1 cellular context compared by ENCODE assay signal in the genomic region with DNA sequence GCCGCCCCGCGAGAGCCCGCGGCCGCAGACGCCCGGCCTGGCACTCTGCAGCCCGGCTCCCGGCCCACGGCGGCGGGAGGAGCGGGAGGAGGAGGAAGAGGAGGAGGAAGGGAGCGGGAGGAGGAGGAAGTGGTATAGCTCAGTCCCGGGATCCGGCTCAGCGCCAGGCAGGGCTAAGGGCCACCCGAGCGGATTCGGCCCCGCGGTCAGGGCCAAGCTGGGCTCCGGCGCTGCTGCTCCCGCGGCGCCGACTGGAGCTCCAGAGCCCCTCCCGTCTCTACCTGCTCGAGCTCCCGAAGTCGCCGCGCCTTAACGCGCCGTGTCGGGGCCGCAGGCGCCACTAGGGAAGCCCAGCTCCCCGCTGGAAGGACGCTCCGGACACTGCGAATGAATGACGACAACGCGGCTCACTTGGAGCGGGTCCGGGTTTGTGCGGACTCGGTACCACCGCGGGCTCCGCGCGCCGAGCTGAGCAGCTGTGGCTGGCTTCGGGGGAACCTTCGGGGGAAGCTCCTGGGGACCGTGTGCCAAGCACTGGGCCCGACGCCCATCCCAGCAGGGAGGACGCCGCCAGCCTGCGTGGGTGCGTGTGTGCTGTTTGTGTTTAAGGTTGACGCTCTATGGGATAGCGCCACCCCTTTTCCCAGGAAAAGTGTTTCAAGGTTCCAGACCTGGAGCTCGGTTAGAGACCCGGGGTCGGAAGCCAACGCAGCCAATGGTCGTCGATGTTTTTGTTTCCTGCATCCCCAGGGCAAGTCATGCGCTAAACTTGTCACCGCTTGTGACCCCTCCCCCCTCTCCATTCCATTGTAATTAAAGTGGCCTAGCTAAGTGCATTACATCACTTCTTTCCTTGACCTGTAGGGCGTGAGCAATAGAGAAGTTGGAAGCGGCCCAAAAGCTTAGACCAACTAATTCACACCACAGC.
TF ChIP-seq lines count a peak whose summit lies in the region.

A gene (minus strand): TSS at position 94 of the 928 bp plus-strand sequence. CDS start 340 bp downstream, outside the sequence.

TF ChIP-seq in HepG2, 621 proteins besides CTCF, POLR2A, EP300 and RAD21 (continued from another document and continues in another):
- TF ChIP-seq, protein P1, sequence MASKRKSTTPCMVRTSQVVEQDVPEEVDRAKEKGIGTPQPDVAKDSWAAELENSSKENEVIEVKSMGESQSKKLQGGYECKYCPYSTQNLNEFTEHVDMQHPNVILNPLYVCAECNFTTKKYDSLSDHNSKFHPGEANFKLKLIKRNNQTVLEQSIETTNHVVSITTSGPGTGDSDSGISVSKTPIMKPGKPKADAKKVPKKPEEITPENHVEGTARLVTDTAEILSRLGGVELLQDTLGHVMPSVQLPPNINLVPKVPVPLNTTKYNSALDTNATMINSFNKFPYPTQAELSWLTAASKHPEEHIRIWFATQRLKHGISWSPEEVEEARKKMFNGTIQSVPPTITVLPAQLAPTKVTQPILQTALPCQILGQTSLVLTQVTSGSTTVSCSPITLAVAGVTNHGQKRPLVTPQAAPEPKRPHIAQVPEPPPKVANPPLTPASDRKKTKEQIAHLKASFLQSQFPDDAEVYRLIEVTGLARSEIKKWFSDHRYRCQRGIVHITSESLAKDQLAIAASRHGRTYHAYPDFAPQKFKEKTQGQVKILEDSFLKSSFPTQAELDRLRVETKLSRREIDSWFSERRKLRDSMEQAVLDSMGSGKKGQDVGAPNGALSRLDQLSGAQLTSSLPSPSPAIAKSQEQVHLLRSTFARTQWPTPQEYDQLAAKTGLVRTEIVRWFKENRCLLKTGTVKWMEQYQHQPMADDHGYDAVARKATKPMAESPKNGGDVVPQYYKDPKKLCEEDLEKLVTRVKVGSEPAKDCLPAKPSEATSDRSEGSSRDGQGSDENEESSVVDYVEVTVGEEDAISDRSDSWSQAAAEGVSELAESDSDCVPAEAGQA (IDR thresholded peaks at IDR 0.05; ENCODE audit: low read depth): no peak
- TF ChIP-seq, protein P1 (CRISPR knock-in tag; IDR thresholded peaks at IDR 0.05; ENCODE audit: borderline replicate concordance): no peak
- TF ChIP-seq NR3C1 (CRISPR knock-in tag; IDR thresholded peaks at IDR 0.05) (0 out of 2 replicates have a peak, but pooled peaks have one; percentile 64), ZMYM4 (CRISPR knock-in tag; IDR thresholded peaks at IDR 0.05) (peak; percentile 70), TOE1 (CRISPR knock-in tag; IDR thresholded peaks at IDR 0.05) (no peak), SP2 (CRISPR knock-in tag; IDR thresholded peaks at IDR 0.05) (no peak), TP53 (CRISPR knock-in tag; conservative IDR thresholded peaks at IDR 0.05) (no peak), ZNF337 (CRISPR knock-in tag; IDR thresholded peaks at IDR 0.05; ENCODE audit: borderline replicate concordance, low read depth) (no peak; the same call in 1 of the 2 replicates), IRF2 (CRISPR knock-in tag; IDR thresholded peaks at IDR 0.05) (peak; percentile 43; the same call in 1 of the 2 replicates), ZNF552 (CRISPR knock-in tag; IDR thresholded peaks at IDR 0.05; ENCODE audit: borderline replicate concordance) (0 out of 2 replicates have a peak, but pooled peaks have one; percentile 50), ZNF180 (CRISPR knock-in tag; IDR thresholded peaks at IDR 0.05; ENCODE audit: borderline replicate concordance, low read depth) (no peak), EZH2 (conservative IDR thresholded peaks at IDR 0.05; ENCODE audit: low read depth, low read length) (no peak), ZNF451 (CRISPR knock-in tag; IDR thresholded peaks at IDR 0.05) (no peak; the same call in 1 of the 2 replicates), CREB1 (IDR thresholded peaks at IDR 0.05) (0 out of 2 replicates have a peak, but pooled peaks have one; percentile 21), CREB1 (CRISPR knock-in tag; IDR thresholded peaks at IDR 0.05) (peak; percentile 41; the same call in 1 of the 2 replicates), TCF7L2 (IDR thresholded peaks at IDR 0.05; ENCODE audit: low read depth, low read length) (no peak), MXD4 (CRISPR knock-in tag; IDR thresholded peaks at IDR 0.05) (peak; percentile 38; the same call in 1 of the 2 replicates), THYN1 (CRISPR knock-in tag; IDR thresholded peaks at IDR 0.05; ENCODE audit: borderline replicate concordance, low read depth) (no peak), ZNF547 (CRISPR knock-in tag; IDR thresholded peaks at IDR 0.05) (0 out of 2 replicates have a peak, but pooled peaks have one; percentile 69), AGO1 (IDR thresholded peaks at IDR 0.05; ENCODE audit: low read depth, low read length, poor library complexity, severe bottlenecking) (no peak)
- TF ChIP-seq, protein P2, sequence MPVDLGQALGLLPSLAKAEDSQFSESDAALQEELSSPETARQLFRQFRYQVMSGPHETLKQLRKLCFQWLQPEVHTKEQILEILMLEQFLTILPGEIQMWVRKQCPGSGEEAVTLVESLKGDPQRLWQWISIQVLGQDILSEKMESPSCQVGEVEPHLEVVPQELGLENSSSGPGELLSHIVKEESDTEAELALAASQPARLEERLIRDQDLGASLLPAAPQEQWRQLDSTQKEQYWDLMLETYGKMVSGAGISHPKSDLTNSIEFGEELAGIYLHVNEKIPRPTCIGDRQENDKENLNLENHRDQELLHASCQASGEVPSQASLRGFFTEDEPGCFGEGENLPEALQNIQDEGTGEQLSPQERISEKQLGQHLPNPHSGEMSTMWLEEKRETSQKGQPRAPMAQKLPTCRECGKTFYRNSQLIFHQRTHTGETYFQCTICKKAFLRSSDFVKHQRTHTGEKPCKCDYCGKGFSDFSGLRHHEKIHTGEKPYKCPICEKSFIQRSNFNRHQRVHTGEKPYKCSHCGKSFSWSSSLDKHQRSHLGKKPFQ (CRISPR knock-in tag; IDR thresholded peaks at IDR 0.05; ENCODE audit: insufficient replicate concordance): peak; percentile 76
- TF ChIP-seq, protein P3, sequence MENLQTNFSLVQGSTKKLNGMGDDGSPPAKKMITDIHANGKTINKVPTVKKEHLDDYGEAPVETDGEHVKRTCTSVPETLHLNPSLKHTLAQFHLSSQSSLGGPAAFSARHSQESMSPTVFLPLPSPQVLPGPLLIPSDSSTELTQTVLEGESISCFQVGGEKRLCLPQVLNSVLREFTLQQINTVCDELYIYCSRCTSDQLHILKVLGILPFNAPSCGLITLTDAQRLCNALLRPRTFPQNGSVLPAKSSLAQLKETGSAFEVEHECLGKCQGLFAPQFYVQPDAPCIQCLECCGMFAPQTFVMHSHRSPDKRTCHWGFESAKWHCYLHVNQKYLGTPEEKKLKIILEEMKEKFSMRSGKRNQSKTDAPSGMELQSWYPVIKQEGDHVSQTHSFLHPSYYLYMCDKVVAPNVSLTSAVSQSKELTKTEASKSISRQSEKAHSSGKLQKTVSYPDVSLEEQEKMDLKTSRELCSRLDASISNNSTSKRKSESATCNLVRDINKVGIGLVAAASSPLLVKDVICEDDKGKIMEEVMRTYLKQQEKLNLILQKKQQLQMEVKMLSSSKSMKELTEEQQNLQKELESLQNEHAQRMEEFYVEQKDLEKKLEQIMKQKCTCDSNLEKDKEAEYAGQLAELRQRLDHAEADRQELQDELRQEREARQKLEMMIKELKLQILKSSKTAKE (CRISPR knock-in tag; IDR thresholded peaks at IDR 0.05; ENCODE audit: borderline replicate concordance): 0 out of 2 replicates have a peak, but pooled peaks have one; percentile 42
- TF ChIP-seq, protein P4, sequence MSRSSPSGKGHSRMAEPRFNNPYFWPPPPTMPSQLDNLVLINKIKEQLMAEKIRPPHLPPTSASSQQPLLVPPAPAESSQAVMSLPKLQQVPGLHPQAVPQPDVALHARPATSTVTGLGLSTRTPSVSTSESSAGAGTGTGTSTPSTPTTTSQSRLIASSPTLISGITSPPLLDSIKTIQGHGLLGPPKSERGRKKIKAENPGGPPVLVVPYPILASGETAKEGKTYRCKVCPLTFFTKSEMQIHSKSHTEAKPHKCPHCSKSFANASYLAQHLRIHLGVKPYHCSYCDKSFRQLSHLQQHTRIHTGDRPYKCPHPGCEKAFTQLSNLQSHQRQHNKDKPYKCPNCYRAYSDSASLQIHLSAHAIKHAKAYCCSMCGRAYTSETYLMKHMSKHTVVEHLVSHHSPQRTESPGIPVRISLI (CRISPR knock-in tag; IDR thresholded peaks at IDR 0.05; ENCODE audit: borderline replicate concordance): 0 out of 2 replicates have a peak, but pooled peaks have one; percentile 24
- TF ChIP-seq, protein P5, sequence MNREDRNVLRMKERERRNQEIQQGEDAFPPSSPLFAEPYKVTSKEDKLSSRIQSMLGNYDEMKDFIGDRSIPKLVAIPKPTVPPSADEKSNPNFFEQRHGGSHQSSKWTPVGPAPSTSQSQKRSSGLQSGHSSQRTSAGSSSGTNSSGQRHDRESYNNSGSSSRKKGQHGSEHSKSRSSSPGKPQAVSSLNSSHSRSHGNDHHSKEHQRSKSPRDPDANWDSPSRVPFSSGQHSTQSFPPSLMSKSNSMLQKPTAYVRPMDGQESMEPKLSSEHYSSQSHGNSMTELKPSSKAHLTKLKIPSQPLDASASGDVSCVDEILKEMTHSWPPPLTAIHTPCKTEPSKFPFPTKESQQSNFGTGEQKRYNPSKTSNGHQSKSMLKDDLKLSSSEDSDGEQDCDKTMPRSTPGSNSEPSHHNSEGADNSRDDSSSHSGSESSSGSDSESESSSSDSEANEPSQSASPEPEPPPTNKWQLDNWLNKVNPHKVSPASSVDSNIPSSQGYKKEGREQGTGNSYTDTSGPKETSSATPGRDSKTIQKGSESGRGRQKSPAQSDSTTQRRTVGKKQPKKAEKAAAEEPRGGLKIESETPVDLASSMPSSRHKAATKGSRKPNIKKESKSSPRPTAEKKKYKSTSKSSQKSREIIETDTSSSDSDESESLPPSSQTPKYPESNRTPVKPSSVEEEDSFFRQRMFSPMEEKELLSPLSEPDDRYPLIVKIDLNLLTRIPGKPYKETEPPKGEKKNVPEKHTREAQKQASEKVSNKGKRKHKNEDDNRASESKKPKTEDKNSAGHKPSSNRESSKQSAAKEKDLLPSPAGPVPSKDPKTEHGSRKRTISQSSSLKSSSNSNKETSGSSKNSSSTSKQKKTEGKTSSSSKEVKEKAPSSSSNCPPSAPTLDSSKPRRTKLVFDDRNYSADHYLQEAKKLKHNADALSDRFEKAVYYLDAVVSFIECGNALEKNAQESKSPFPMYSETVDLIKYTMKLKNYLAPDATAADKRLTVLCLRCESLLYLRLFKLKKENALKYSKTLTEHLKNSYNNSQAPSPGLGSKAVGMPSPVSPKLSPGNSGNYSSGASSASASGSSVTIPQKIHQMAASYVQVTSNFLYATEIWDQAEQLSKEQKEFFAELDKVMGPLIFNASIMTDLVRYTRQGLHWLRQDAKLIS (CRISPR knock-in tag; IDR thresholded peaks at IDR 0.05): no peak
- TF ChIP-seq, protein P6, sequence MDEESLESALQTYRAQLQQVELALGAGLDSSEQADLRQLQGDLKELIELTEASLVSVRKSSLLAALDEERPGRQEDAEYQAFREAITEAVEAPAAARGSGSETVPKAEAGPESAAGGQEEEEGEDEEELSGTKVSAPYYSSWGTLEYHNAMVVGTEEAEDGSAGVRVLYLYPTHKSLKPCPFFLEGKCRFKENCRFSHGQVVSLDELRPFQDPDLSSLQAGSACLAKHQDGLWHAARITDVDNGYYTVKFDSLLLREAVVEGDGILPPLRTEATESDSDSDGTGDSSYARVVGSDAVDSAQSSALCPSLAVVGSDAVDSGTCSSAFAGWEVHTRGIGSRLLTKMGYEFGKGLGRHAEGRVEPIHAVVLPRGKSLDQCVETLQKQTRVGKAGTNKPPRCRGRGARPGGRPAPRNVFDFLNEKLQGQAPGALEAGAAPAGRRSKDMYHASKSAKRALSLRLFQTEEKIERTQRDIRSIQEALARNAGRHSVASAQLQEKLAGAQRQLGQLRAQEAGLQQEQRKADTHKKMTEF (CRISPR knock-in tag; IDR thresholded peaks at IDR 0.05): peak; percentile 70
- TF ChIP-seq, protein P7, sequence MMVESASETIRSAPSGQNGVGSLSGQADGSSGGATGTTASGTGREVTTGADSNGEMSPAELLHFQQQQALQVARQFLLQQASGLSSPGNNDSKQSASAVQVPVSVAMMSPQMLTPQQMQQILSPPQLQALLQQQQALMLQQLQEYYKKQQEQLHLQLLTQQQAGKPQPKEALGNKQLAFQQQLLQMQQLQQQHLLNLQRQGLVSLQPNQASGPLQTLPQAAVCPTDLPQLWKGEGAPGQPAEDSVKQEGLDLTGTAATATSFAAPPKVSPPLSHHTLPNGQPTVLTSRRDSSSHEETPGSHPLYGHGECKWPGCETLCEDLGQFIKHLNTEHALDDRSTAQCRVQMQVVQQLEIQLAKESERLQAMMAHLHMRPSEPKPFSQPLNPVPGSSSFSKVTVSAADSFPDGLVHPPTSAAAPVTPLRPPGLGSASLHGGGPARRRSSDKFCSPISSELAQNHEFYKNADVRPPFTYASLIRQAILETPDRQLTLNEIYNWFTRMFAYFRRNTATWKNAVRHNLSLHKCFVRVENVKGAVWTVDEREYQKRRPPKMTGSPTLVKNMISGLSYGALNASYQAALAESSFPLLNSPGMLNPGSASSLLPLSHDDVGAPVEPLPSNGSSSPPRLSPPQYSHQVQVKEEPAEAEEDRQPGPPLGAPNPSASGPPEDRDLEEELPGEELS (CRISPR knock-in tag; IDR thresholded peaks at IDR 0.05): peak; percentile 79
- TF ChIP-seq, protein P8, sequence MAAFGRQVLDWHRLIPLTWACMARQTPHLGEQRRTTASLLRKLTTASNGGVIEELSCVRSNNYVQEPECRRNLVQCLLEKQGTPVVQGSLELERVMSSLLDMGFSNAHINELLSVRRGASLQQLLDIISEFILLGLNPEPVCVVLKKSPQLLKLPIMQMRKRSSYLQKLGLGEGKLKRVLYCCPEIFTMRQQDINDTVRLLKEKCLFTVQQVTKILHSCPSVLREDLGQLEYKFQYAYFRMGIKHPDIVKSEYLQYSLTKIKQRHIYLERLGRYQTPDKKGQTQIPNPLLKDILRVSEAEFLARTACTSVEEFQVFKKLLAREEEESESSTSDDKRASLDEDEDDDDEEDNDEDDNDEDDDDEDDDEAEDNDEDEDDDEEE (CRISPR knock-in tag; IDR thresholded peaks at IDR 0.05): no peak; the same call in 1 of the 2 replicates
- TF ChIP-seq, protein P9, sequence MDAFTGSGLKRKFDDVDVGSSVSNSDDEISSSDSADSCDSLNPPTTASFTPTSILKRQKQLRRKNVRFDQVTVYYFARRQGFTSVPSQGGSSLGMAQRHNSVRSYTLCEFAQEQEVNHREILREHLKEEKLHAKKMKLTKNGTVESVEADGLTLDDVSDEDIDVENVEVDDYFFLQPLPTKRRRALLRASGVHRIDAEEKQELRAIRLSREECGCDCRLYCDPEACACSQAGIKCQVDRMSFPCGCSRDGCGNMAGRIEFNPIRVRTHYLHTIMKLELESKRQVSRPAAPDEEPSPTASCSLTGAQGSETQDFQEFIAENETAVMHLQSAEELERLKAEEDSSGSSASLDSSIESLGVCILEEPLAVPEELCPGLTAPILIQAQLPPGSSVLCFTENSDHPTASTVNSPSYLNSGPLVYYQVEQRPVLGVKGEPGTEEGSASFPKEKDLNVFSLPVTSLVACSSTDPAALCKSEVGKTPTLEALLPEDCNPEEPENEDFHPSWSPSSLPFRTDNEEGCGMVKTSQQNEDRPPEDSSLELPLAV (CRISPR knock-in tag; conservative IDR thresholded peaks at IDR 0.05; ENCODE audit: low read depth): no peak
